ENCODE assay signal across 1 cellular context in genomic region chr2:96305091-96305978, GRCh38.
TF ChIP-seq lines count a peak whose summit lies in the region.

Gene SNRNP200 (minus strand): TSS chr2:96305546. CDS start chr2:96305437, 109 bp downstream.

TF ChIP-seq in A549, 52 proteins besides CTCF, POLR2A, EP300 and RAD21 (continued from another document):
- TF ChIP-seq, protein P1, sequence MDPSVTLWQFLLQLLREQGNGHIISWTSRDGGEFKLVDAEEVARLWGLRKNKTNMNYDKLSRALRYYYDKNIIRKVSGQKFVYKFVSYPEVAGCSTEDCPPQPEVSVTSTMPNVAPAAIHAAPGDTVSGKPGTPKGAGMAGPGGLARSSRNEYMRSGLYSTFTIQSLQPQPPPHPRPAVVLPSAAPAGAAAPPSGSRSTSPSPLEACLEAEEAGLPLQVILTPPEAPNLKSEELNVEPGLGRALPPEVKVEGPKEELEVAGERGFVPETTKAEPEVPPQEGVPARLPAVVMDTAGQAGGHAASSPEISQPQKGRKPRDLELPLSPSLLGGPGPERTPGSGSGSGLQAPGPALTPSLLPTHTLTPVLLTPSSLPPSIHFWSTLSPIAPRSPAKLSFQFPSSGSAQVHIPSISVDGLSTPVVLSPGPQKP (IDR thresholded peaks at IDR 0.05; ENCODE audit: low read depth, low read length) = 0 out of 2 replicates have a peak, but pooled peaks have one; percentile 9
TF ChIP-seq in A549: peak in this region for 9.
